1 cellular context compared by ENCODE assay signal in the genomic region with DNA sequence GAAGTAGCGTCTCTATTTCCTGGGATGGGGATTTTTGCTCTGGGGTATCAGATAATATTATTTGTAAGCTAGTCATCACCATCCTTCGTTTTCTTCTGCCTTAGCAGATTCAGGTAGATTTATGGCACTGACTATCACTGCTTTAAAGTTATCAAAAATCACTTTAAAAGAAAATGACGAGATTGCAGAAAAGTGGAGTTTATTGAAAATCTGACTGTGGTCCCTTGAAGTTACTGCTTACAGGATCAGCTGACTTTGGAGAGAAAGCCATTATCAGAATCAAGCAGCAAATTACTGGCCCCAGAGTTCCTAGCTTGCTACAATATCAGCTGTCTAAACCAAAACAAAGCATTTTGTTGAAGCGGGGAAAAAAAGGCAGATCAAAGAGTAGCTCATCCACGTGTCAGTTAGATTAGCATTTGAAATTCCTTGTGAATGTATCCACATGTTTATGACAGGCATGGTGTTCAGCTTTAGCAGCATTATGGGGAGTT.
TF ChIP-seq lines count a peak whose summit lies in the region.

No MANE protein-coding gene starts in this region.

TF ChIP-seq in WTC11, 78 proteins besides CTCF, POLR2A, EP300 and RAD21 (continued from another document):
- TF ChIP-seq, protein P1, sequence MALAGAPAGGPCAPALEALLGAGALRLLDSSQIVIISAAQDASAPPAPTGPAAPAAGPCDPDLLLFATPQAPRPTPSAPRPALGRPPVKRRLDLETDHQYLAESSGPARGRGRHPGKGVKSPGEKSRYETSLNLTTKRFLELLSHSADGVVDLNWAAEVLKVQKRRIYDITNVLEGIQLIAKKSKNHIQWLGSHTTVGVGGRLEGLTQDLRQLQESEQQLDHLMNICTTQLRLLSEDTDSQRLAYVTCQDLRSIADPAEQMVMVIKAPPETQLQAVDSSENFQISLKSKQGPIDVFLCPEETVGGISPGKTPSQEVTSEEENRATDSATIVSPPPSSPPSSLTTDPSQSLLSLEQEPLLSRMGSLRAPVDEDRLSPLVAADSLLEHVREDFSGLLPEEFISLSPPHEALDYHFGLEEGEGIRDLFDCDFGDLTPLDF (CRISPR knock-in tag; IDR thresholded peaks at IDR 0.05) = no peak
